ENCODE assay signal across 12 cellular contexts in the genomic region with DNA sequence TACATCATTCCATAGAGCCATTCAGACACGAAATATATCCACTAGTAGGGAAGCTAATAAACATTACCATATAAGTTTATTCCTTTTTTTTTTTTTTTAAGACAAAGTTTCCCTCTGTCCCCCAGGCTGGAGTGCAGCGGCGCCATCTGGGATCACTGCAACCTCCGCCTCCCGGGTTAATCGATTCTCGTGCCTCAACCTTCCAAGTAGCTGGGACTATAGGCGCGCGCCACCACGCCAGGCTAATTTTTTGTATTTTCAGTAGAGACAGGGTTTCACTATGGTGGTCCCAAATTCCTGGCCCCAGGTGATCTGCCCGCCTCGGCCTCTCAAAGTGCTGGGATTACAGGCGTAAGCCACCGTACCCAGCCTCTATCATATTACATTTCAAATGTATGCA. TPM values are rescaled to one million over a fixed set of nuclear protein-coding genes. Genes with fewer than 3 reads are reported as not detected.
DNase-seq lines count a peak whose midpoint lies in the region; ATAC-seq, FAIRE-seq and TF ChIP-seq lines count a peak whose summit lies in the region.
"Had no signal": no experiment of that assay in that cellular context is flagged by ENCODE, and none has a peak within 500 bp of the region (broad histone marks: within the 10 kb centered on the region; RNA-seq: fewer than 3 reads in every experiment).

No MANE protein-coding gene starts in this region.

- H3K4me3 Mint-ChIP-seq in naive thymus-derived CD4-positive, alpha-beta T cell = peak overlapping the region in 7 of 10 donors; percentile 59 to 90 (median 86)
- H3K4me3 Mint-ChIP-seq in type B pancreatic cell = peak overlapping the region; percentile 93

- TF ChIP-seq CTCF in right atrium auricular region (IDR thresholded peaks at IDR 0.05) = no peak
- TF ChIP-seq CTCF in type B pancreatic cell (conservative IDR thresholded peaks at IDR 0.05) = no peak

- H3K4me3 ChIP-seq in right atrium auricular region = peak overlapping the region; percentile 56 to 71
- H3K4me3 ChIP-seq in endocrine pancreas (ENCODE audit: control insufficient read depth, insufficient read depth, low read length) = peak overlapping the region; percentile 67
- H3K4me3 ChIP-seq in naive thymus-derived CD4-positive, alpha-beta T cell (ENCODE audit: low read length) = no peak overlapping the region

- H3K9me3 ChIP-seq in right atrium auricular region (peaks cover 0 to 16% of the 10 kb centered on the region in 2 donors), endocrine pancreas (ENCODE audit: control insufficient read depth, low read length) (no peaks in the 10 kb centered on the region)
- H3K9me3 ChIP-seq in naive thymus-derived CD4-positive, alpha-beta T cell (ENCODE audit: control insufficient read depth in 2 of 3, low read length in 3 of 3) = peaks cover 0 to 52% (median 6%) of the 10 kb centered on the region in 3 experiments

- peaks cover 0 to 24% (median 10%) of the 10 kb centered on the region in 5 donors for H3K27me3 Mint-ChIP-seq in naive thymus-derived CD4-positive, alpha-beta T cell
- H3K27me3 Mint-ChIP-seq in type B pancreatic cell = peaks cover 3% of the 10 kb centered on the region

- no peak for ATAC-seq in Right ventricle myocardium superior (ENCODE audit: poor library complexity)
- ATAC-seq in naive thymus-derived CD4-positive, alpha-beta T cell = no peak
- ATAC-seq in GM21526 (IDR thresholded peaks at IDR 0.05; ENCODE audit: low FRiP score, unreplicated experiment) = no peak
- ATAC-seq: HCT116 had no signal

- peaks cover 44 to 68% (median 46%) of the 10 kb centered on the region in 5 donors for H3K36me3 Mint-ChIP-seq in naive thymus-derived CD4-positive, alpha-beta T cell
- peaks cover 52% of the 10 kb centered on the region for H3K36me3 Mint-ChIP-seq in type B pancreatic cell

- H3K9me3 Mint-ChIP-seq in naive thymus-derived CD4-positive, alpha-beta T cell = peaks cover 26 to 97% (median 81%) of the 10 kb centered on the region in 11 donors
- H3K9me3 Mint-ChIP-seq in type B pancreatic cell = peaks cover 36% of the 10 kb centered on the region

- H3K4me1 ChIP-seq in right atrium auricular region (peaks cover 0 to 22% of the 10 kb centered on the region in 2 donors), endocrine pancreas (ENCODE audit: control insufficient read depth, insufficient read depth, low read length) (no peaks in the 10 kb centered on the region)
- H3K4me1 ChIP-seq in naive thymus-derived CD4-positive, alpha-beta T cell (ENCODE audit: control insufficient read depth in 2 of 2, insufficient read depth in 2 of 2, low read length in 2 of 2) = no peaks in the 10 kb centered on the region

- FAIRE-seq in RCC 7860 (lab: Jason Lieb, UNC) = no peak

- H3K27ac Mint-ChIP-seq in naive thymus-derived CD4-positive, alpha-beta T cell = peak overlapping the region in 1 of 9 donors; percentile 75
- peak overlapping the region; percentile 91 for H3K27ac Mint-ChIP-seq in type B pancreatic cell

- H3K27me3 ChIP-seq in right atrium auricular region = no peaks in the 10 kb centered on the region
- H3K27me3 ChIP-seq in endocrine pancreas (ENCODE audit: control insufficient read depth, insufficient read depth, low read length) = no peaks in the 10 kb centered on the region
- H3K27me3 ChIP-seq in naive thymus-derived CD4-positive, alpha-beta T cell (ENCODE audit: control insufficient read depth in 2 of 2, insufficient read depth in 2 of 2, low read length in 2 of 2) = no peaks in the 10 kb centered on the region

- DNase-seq in right atrium auricular region (ENCODE audit: low spot score) = no peak
- no peak for DNase-seq in Right ventricle myocardium superior
- DNase-seq in naive thymus-derived CD4-positive, alpha-beta T cell = no peak
- peak; percentile 20 for DNase-seq in type B pancreatic cell (ENCODE audit: extremely low spot score, unreplicated experiment)
- no peak for DNase-seq in RCC 7860 (ENCODE audit: low spot score)
- DNase-seq in RPMI8226 = no peak
- DNase-seq: NCI-H774 had no signal

- H3K36me3 ChIP-seq in right atrium auricular region (peaks cover 6% of the 10 kb centered on the region), endocrine pancreas (ENCODE audit: control insufficient read depth, insufficient read depth, low read length) (no peaks in the 10 kb centered on the region)
- H3K36me3 ChIP-seq in naive thymus-derived CD4-positive, alpha-beta T cell (ENCODE audit: control insufficient read depth in 2 of 3, insufficient read depth in 3 of 3, low read length in 3 of 3) = peaks cover 0 to 24% (median 0%) of the 10 kb centered on the region in 3 experiments

- no peak overlapping the region for H3K9ac ChIP-seq in endocrine pancreas (ENCODE audit: control insufficient read depth, insufficient read depth, low read length)

- CTCF ChIA-PET in naive thymus-derived CD4-positive, alpha-beta T cell (lab: Charles Lee) = interaction anchor here (0.7 kb wide), 1 partner anchor 96 kb away, joined by 3 read pairs; no protein-coding TSS in a partner anchor

- peak overlapping the region; percentile 91 to 92 for H3K27ac ChIP-seq in right atrium auricular region
- no peak overlapping the region for H3K27ac ChIP-seq in naive thymus-derived CD4-positive, alpha-beta T cell (ENCODE audit: low read depth, low read length)

- intact Hi-C loops in Right ventricle myocardium superior (cut with DNase I) = no loop called here
- intact Hi-C loops in naive thymus-derived CD4-positive, alpha-beta T cell (cut with micrococcal nuclease) = loop anchor here in 1 of 2 donors (1.0 kb wide), 1 partner anchor 18 kb away; the partner anchor contains the start of gene ZNF671

- peaks cover 0 to 17% (median 10%) of the 10 kb centered on the region in 7 donors for H3K4me1 Mint-ChIP-seq in naive thymus-derived CD4-positive, alpha-beta T cell
- peaks cover 17% of the 10 kb centered on the region for H3K4me1 Mint-ChIP-seq in type B pancreatic cell (ENCODE audit: unreplicated experiment)

- POLR2A ChIA-PET in naive thymus-derived CD4-positive, alpha-beta T cell (lab: Charles Lee) = interaction anchor here (1.2 kb wide), 1 partner anchor 138 kb away, joined by 3 read pairs; no protein-coding TSS in a partner anchor

RNA-seq across cellular contexts. Expression of gene ZNF154, which starts 0.6 kb away (rescaled TPM):
- total RNA-seq in right atrium auricular region = 1 to 10 TPM; 2.8 to 3.3 TPM
- 3.1 TPM for total RNA-seq in Right ventricle myocardium superior
- 10 to 100 TPM in 1 of 5 experiments, 1 to 10 TPM in 4; 2.4 to 18.5 (median 6.9) TPM for total RNA-seq in naive thymus-derived CD4-positive, alpha-beta T cell
- 1 to 10 TPM in 1 of 2 donors, under 1 TPM in 1; 0.78 to 3.4 TPM for polyA plus RNA-seq in naive thymus-derived CD4-positive, alpha-beta T cell
- total RNA-seq in type B pancreatic cell (ENCODE audit: low replicate concordance) = 13.2 and 15.4 TPM in 2 replicates

RNA-seq across cellular contexts. Expression of gene ZNF671, which starts 17.8 kb away (rescaled TPM):
- total RNA-seq in right atrium auricular region = 1 to 10 TPM; 5.6 to 8.3 TPM
- total RNA-seq in Right ventricle myocardium superior = 5.8 TPM
- total RNA-seq in naive thymus-derived CD4-positive, alpha-beta T cell = 10 to 100 TPM; 11.0 to 37.6 (median 14.6) TPM
- polyA plus RNA-seq in naive thymus-derived CD4-positive, alpha-beta T cell = 10 to 100 TPM; 26.3 to 36.3 TPM
- total RNA-seq in type B pancreatic cell (ENCODE audit: low replicate concordance) = 5.9 and 7.8 TPM in 2 replicates

RNA-seq across cellular contexts. Expression of gene ZNF551, which starts 27.8 kb away (rescaled TPM):
- total RNA-seq in right atrium auricular region = 1 to 10 TPM; 3.0 to 5.1 TPM
- 3.1 TPM for total RNA-seq in Right ventricle myocardium superior
- 10 to 100 TPM in 4 of 5 experiments, 1 to 10 TPM in 1; 9.4 to 22.5 (median 20.5) TPM for total RNA-seq in naive thymus-derived CD4-positive, alpha-beta T cell
- polyA plus RNA-seq in naive thymus-derived CD4-positive, alpha-beta T cell = 10 to 100 TPM; 11.4 to 12.2 TPM
- total RNA-seq in type B pancreatic cell (ENCODE audit: low replicate concordance) = 14.4 and 16.1 TPM in 2 replicates

RNA-seq across cellular contexts. Expression of gene ZNF776, which starts 37.0 kb away (rescaled TPM):
- 1 to 10 TPM; 6.0 to 8.9 TPM for total RNA-seq in right atrium auricular region
- 9.8 TPM for total RNA-seq in Right ventricle myocardium superior
- total RNA-seq in naive thymus-derived CD4-positive, alpha-beta T cell = 10 to 100 TPM; 18.9 to 52.3 (median 21.8) TPM
- polyA plus RNA-seq in naive thymus-derived CD4-positive, alpha-beta T cell = 10 to 100 TPM in 1 of 2 donors, 1 to 10 TPM in 1; 6.5 to 11.1 TPM
- 23.9 and 29.6 TPM in 2 replicates for total RNA-seq in type B pancreatic cell (ENCODE audit: low replicate concordance)

RNA-seq across cellular contexts. Expression of gene ZSCAN4, which starts 40.9 kb away (rescaled TPM):
- total RNA-seq in right atrium auricular region (under 1 TPM in 1 of 2 donors, not detected in 1; 0.24 TPM), Right ventricle myocardium superior (not detected), type B pancreatic cell (ENCODE audit: low replicate concordance) (not detected in 2 replicates)
- total RNA-seq in naive thymus-derived CD4-positive, alpha-beta T cell = not detected
- polyA plus RNA-seq in naive thymus-derived CD4-positive, alpha-beta T cell = not detected
- total RNA-seq: T-helper 1 cell treated with Interleukin-12 subunit alpha and Interleukin-12 subunit beta and Interleukin-4 antibody, amounts not matched to agents 30 ng/mL and 1 ng/mL, for 36 hours; urinary bladder had no signal
